ENCODE assay signal across 9 cellular contexts in genomic region chr3:86990734-86991481, GRCh38. TPM values are rescaled to one million over a fixed set of nuclear protein-coding genes. Genes with fewer than 3 reads are reported as not detected.
DNase-seq lines count a peak whose midpoint lies in the region; ATAC-seq and TF ChIP-seq lines count a peak whose summit lies in the region.
"Had no signal": no experiment of that assay in that cellular context is flagged by ENCODE, and none has a peak within 500 bp of the region (broad histone marks: within the 10 kb centered on the region; RNA-seq: fewer than 3 reads in every experiment).

TSS of gene VGLL3 (minus strand) at chr3:86991149. CDS start at chr3:86990743, 406 bp downstream.

- peaks cover 0 to 16% of the 10 kb centered on the region in 2 experiments; a peak in 2 of 4 replicates for H3K79me1 ChIP-seq in IMR-90 (ENCODE audit: low read depth in 1 of 2, low read length in 2 of 2)

- H2BK5ac ChIP-seq in IMR-90 (ENCODE audit: low read depth, low read length, poor library complexity, severe bottlenecking): peak within 1 kb of the TSS; percentile 95

- peak; percentile 25 for TF ChIP-seq CTCF in IMR-90 (conservative IDR thresholded peaks at IDR 0.05; ENCODE audit: low read depth, low read length)
- no peak for TF ChIP-seq CTCF in adrenal gland (IDR thresholded peaks at IDR 0.05)

- peak within 1 kb of the TSS; percentile 93 for H2AFZ ChIP-seq in IMR-90 (replicated peaks; ENCODE audit: low read length, poor library complexity)

- H3K23ac ChIP-seq in IMR-90 (ENCODE audit: low read depth, low read length): peak within 1 kb of the TSS; percentile 98

- TF ChIP-seq POLR2A in IMR-90 (IDR thresholded peaks at IDR 0.05; ENCODE audit: low read depth, low read length) (peak; percentile 92), adrenal gland (IDR thresholded peaks at IDR 0.05) (no peak)

- H3K27me3 ChIP-seq in IMR-90 (ENCODE audit: control insufficient read depth, insufficient read depth, low read length) (no peaks in the 10 kb centered on the region), adrenal gland (peaks cover 16% of the 10 kb centered on the region), right cardiac atrium (ENCODE audit: control insufficient read depth, insufficient read depth) (no peaks in the 10 kb centered on the region)

- H2BK15ac ChIP-seq in IMR-90 (ENCODE audit: low read depth, low read length): peak within 1 kb of the TSS; percentile 94

- peak within 1 kb of the TSS; percentile 98 for H3K18ac ChIP-seq in IMR-90 (ENCODE audit: low read depth, low read length)

- peak within 1 kb of the TSS; percentile 93 for H3K14ac ChIP-seq in IMR-90 (replicated peaks; ENCODE audit: low read depth, low read length)

- H3K56ac ChIP-seq in IMR-90 (ENCODE audit: extremely low read depth, insufficient read depth, low read length): peak within 1 kb of the TSS; percentile 85

- H3K9me3 ChIP-seq in IMR-90 (ENCODE audit: control insufficient read depth, insufficient read depth, low read length): no peaks in the 10 kb centered on the region
- no peaks in the 10 kb centered on the region for H3K9me3 ChIP-seq in adrenal gland (replicated peaks in 1 of 3)
- H3K9me3 ChIP-seq in right cardiac atrium (ENCODE audit: control insufficient read depth, low read length): no peaks in the 10 kb centered on the region

- dilution Hi-C loops in IMR-90 (cut with HindIII; ENCODE audit: low sequenced_read_pairs, unreplicated experiment): no loop called here

- ATAC-seq in IMR-90 (ENCODE audit: low read depth) (peak; percentile 85), right cardiac atrium (peak; percentile 96), GM18520 (IDR thresholded peaks at IDR 0.05; ENCODE audit: unreplicated experiment) (no peak)

- peak within 1 kb of the TSS; percentile 99 for H3K4me3 ChIP-seq in IMR-90 (ENCODE audit: insufficient read depth, low read depth, low read length)
- H3K4me3 ChIP-seq in adrenal gland: peak within 1 kb of the TSS in 2 of 4 donors; percentile 61 to 67
- peak within 1 kb of the TSS; percentile 48 for H3K4me3 ChIP-seq in right cardiac atrium (ENCODE audit: low read length)

- H2AK9ac ChIP-seq in IMR-90 (replicated peaks; ENCODE audit: low read depth, low read length, poor library complexity): peak within 1 kb of the TSS; percentile 96

- H3K4me2 ChIP-seq in IMR-90 (ENCODE audit: low read depth, low read length): peak within 1 kb of the TSS; percentile 97

- H2BK20ac ChIP-seq in IMR-90 (ENCODE audit: low read depth, low read length): peak within 1 kb of the TSS; percentile 75

- 0% methylated on average over 15 of the region's 77 CpGs; no CpG with 5 or more reads in 1 of the 2 experiments for WGBS in IMR-90 (ENCODE audit: extremely low coverage in 2 of 2, insufficient read length in 1 of 2), 2 experiments
- WGBS in adrenal gland, 4 donors: 1 to 3% (median 1%) methylated on average over 37 to 77 of the region's 77 CpGs; no CpG with 5 or more reads in 1 of the 4 donors
- under 1% methylated on average over 77 of the region's 77 CpGs for WGBS in right cardiac atrium

- DNase-seq in NCI-H748 (lab: John Stamatoyannopoulos, UW; ENCODE audit: unreplicated experiment): peak; percentile 50
- no peak for DNase-seq in NCI-H748 treated with DMSO at 0.1 percent for 48 hours (lab: John Stamatoyannopoulos, UW)
- peak; percentile 87 for DNase-seq in IMR-90
- peak; percentile 26 to 58 (median 33) for DNase-seq in adrenal gland
- DNase-seq in right cardiac atrium: peak; percentile 79 to 92 (median 91)
- DNase-seq in pulmonary artery endothelial cell (ENCODE audit: low read depth, low spot score): peak; percentile 17
- no peak for DNase-seq in NCI-H2196 treated with DMSO at 0.1 percent for 48 hours (lab: John Stamatoyannopoulos, UW; ENCODE audit: unreplicated experiment)
- DNase-seq: DND-41 had no signal

- intact Hi-C loops in IMR-90 (cut with micrococcal nuclease) (loop anchor here (1.0 to 5.0 kb wide), 3 partner anchors 54 to 198 kb away; no protein-coding TSS in a partner anchor), adrenal gland (cut with DNase I) (no loop called here), right cardiac atrium (cut with DNase I) (no loop called here)

- H3K9ac ChIP-seq in IMR-90 (ENCODE audit: low read depth, low read length): peak within 1 kb of the TSS; percentile 99

- H3K4ac ChIP-seq in IMR-90 (ENCODE audit: low read depth, low read length): peak within 1 kb of the TSS; percentile 93

- peak within 1 kb of the TSS; percentile 84 for H2AK5ac ChIP-seq in IMR-90 (ENCODE audit: low read depth, low read length)

- H3K4me1 ChIP-seq in IMR-90 (ENCODE audit: control insufficient read depth, insufficient read depth, low read length) (peaks cover 6% of the 10 kb centered on the region), adrenal gland (replicated peaks in 1 of 2) (no peaks in the 10 kb centered on the region), right cardiac atrium (ENCODE audit: control insufficient read depth, insufficient read depth, low read length) (no peaks in the 10 kb centered on the region)

- no peak for TF ChIP-seq RAD21 in IMR-90 (IDR thresholded peaks at IDR 0.05; ENCODE audit: low read length)

- CTCF ChIA-PET in IMR-90 (lab: Yijun Ruan, JAX): no interaction called here

- peak within 1 kb of the TSS; percentile 79 for H4K5ac ChIP-seq in IMR-90 (ENCODE audit: low read depth, low read length)

- no peaks in the 10 kb centered on the region for H3K9me1 ChIP-seq in IMR-90 (ENCODE audit: insufficient read depth, low read length)

- POLR2A ChIA-PET in IMR-90 (lab: Charles Lee; ENCODE audit: unreplicated experiment): interaction anchor here (0.6 kb wide), 1 partner anchor 197 kb away, joined by 7 read pairs; no protein-coding TSS in a partner anchor

- H4K8ac ChIP-seq in IMR-90 (ENCODE audit: low read depth in 2 of 2, low read length in 2 of 2): peak within 1 kb of the TSS; percentile 77 to 88

- no peaks in the 10 kb centered on the region for H3K36me3 ChIP-seq in IMR-90 (ENCODE audit: control insufficient read depth, insufficient read depth, low read length)
- H3K36me3 ChIP-seq in adrenal gland (replicated peaks in 1 of 2): no peaks in the 10 kb centered on the region

- BruUV-seq in IMR-90 (replicated peaks; lab: Mats Ljungman, UMichigan): no TSS peak

- peak within 1 kb of the TSS; percentile 97 for H3K27ac ChIP-seq in IMR-90 (ENCODE audit: insufficient read depth, low read length)
- H3K27ac ChIP-seq in adrenal gland: peak within 1 kb of the TSS in 2 of 5 donors; percentile 65 to 80
- peak within 1 kb of the TSS; percentile 88 for H3K27ac ChIP-seq in right cardiac atrium (ENCODE audit: low read length)

- no peaks in the 10 kb centered on the region for H4K20me1 ChIP-seq in IMR-90 (ENCODE audit: insufficient read depth, low read length)

- H4K91ac ChIP-seq in IMR-90 (ENCODE audit: insufficient read depth, low read depth, low read length): peak within 1 kb of the TSS; percentile 91

- peak within 1 kb of the TSS; percentile 92 for H2BK120ac ChIP-seq in IMR-90 (ENCODE audit: low read depth, low read length)

- in situ Hi-C loops in IMR-90 (cut with MboI; ENCODE audit: low sequenced_read_pairs): loop anchor here (5.0 to 25.0 kb wide), 2 partner anchors 91 to 1146 kb away; partner anchors contain the start of gene C3orf38

TF ChIP-seq in IMR-90, 13 proteins besides CTCF, POLR2A, EP300 and RAD21:
- TF ChIP-seq SMC3 (IDR thresholded peaks at IDR 0.05; ENCODE audit: low read depth, low read length) (no peak), USF2 (IDR thresholded peaks at IDR 0.05; ENCODE audit: low read depth, low read length) (no peak), NFE2L2 (IDR thresholded peaks at IDR 0.05; ENCODE audit: low read depth, low read length) (no peak), MAZ (IDR thresholded peaks at IDR 0.05; ENCODE audit: borderline replicate concordance, low read depth, low read length) (peak; percentile 89), RFX5 (IDR thresholded peaks at IDR 0.05; ENCODE audit: low read depth, low read length) (0 out of 2 replicates have a peak, but pooled peaks have one; percentile 7), BHLHE40 (IDR thresholded peaks at IDR 0.05; ENCODE audit: low read depth, low read length) (no peak), MXI1 (IDR thresholded peaks at IDR 0.05; ENCODE audit: borderline replicate concordance, low read depth, low read length) (no peak; the same call in 1 of the 2 replicates), CHD1 (IDR thresholded peaks at IDR 0.05; ENCODE audit: low read depth, low read length) (peak; percentile 58; the same call in 1 of the 2 replicates)

RNA-seq across cellular contexts. Expression of gene VGLL3, which starts in this region (rescaled TPM):
- 96.7 and 97.3 TPM in 2 replicates for total RNA-seq in IMR-90 (2012; rRNA removed)
- polyA plus RNA-seq in IMR-90 (2012; rRNA removed): 46.2 and 71.4 TPM in 2 replicates
- 14.7 and 55.4 TPM in 2 replicates for polyA plus RNA-seq in IMR-90 (2012; cell fraction: cytosol; rRNA removed)
- polyA plus RNA-seq in IMR-90 (2012; cell fraction: nucleus; rRNA removed; ENCODE audit: low replicate concordance): 58.3 and 90.7 TPM in 2 replicates
- total RNA-seq in adrenal gland: 10 to 100 TPM in 1 of 8 donors, 1 to 10 TPM in 7; 2.4 to 20.5 (median 5.5) TPM
- polyA plus RNA-seq in adrenal gland: 1 to 10 TPM; 1.5 to 3.6 (median 1.5) TPM
- 10 to 100 TPM in 1 of 4 donors, 1 to 10 TPM in 3; 5.6 to 10.9 (median 8.4) TPM for total RNA-seq in right cardiac atrium
- 2.2 TPM for polyA plus RNA-seq in right cardiac atrium
- total RNA-seq in pulmonary artery endothelial cell: 0.13 and 5.0 TPM in 2 replicates

Comparison
In these comparisons a context has a peak if more than half of its experiments do, and no peak if none do; other contexts are left out.
1. DNase-seq: peak in NCI-H748 (single experiment), IMR-90 (single experiment), adrenal gland (7 of 7), right cardiac atrium (3 of 3) and pulmonary artery endothelial cell (single experiment); none in NCI-H748 treated with DMSO at 0.1 percent for 48 hours (single experiment) and NCI-H2196 treated with DMSO at 0.1 percent for 48 hours (single experiment).